10 cellular contexts compared by ENCODE assay signal in genomic region chr22:49999063-49999900, GRCh38. TPM values are rescaled to one million over a fixed set of nuclear protein-coding genes. Genes with fewer than 3 reads are reported as not detected.
DNase-seq lines count a peak whose midpoint lies in the region; ATAC-seq, FAIRE-seq and TF ChIP-seq lines count a peak whose summit lies in the region.
"Had no signal": no experiment of that assay in that cellular context is flagged by ENCODE, and none has a peak within 500 bp of the region (broad histone marks: within the 10 kb centered on the region; RNA-seq: fewer than 3 reads in every experiment).

No MANE protein-coding gene starts in this region.

- peak; percentile 79 for ATAC-seq in K562
- ATAC-seq in stimulated activated naive CD8-positive, alpha-beta T cell treated with anti-CD3 and anti-CD28 coated beads, Interleukin-15, Interleukin-2, amounts not matched to agents 100 U/mL and 50 U/mL, for 24 hours, result no peak
- no peak for ATAC-seq in GM19397 (IDR thresholded peaks at IDR 0.05; ENCODE audit: unreplicated experiment)
- no peak for ATAC-seq in GM21526 (IDR thresholded peaks at IDR 0.05; ENCODE audit: low FRiP score, unreplicated experiment)

- no peaks in the 10 kb centered on the region for H3K27me3 ChIP-seq in K562 (ENCODE audit: control insufficient read depth in 2 of 2, insufficient read depth in 2 of 2, low read length in 2 of 2)
- peaks cover 28% of the 10 kb centered on the region for H3K27me3 ChIP-seq in iPS-20b (ENCODE audit: insufficient read depth, low read length)

- no peaks in the 10 kb centered on the region for H4K20me1 ChIP-seq in K562 (replicated peaks; ENCODE audit: control insufficient read depth, insufficient read depth, low read length)

- FAIRE-seq in K562 (lab: Jason Lieb, UNC), result peak; percentile 63

- POLR2A ChIA-PET in K562 (lab: Yijun Ruan, JAX), result interaction anchor here (0.6 to 0.7 kb wide), 2 partner anchors 125 to 142 kb away, joined by 3 read pairs; no protein-coding TSS in a partner anchor

- H3K4me1 ChIP-seq in K562 (replicated peaks in 1 of 2; ENCODE audit: control insufficient read depth in 2 of 2, insufficient read depth in 2 of 2, low read length in 2 of 2) (peaks cover 0 to 73% of the 10 kb centered on the region in 2 experiments; a peak in 3 of 5 replicates), iPS-20b (ENCODE audit: insufficient read depth, low read length) (no peaks in the 10 kb centered on the region)

- WGBS in K562 (ENCODE audit: insufficient coverage, low coverage, missing lambda C conversion rate), result 10% methylated on average over 15 of the region's 67 CpGs

- TF ChIP-seq CTCF in K562 (IDR thresholded peaks at IDR 0.05 in 2 of 3, conservative IDR thresholded peaks at IDR 0.05 in 1 of 3; ENCODE audit: insufficient read depth in 2 of 3, low read depth in 1 of 3, low read length in 3 of 3), result no peak

- no peaks in the 10 kb centered on the region for H3K9me1 ChIP-seq in K562 (ENCODE audit: control insufficient read depth, insufficient read depth, low read length)

- peak overlapping the region; percentile 81 for H3K27ac ChIP-seq in K562 (ENCODE audit: extremely low read depth, low read depth, low read length)
- H3K27ac ChIP-seq in iPS-20b (ENCODE audit: low read length), result no peak overlapping the region

- TF ChIP-seq EP300 in K562 (IDR thresholded peaks at IDR 0.05; ENCODE audit: low read length), result no peak

- H3K79me2 ChIP-seq in K562 (ENCODE audit: control insufficient read depth, insufficient read depth, low read length), result no peaks in the 10 kb centered on the region

- peak; percentile 38 for DNase-seq in activated T-cell treated with anti-CD3 and anti-CD28 coated beads, Interleukin-2, amount 50 U/mL, for 1 hour
- DNase-seq in activated T-cell treated with anti-CD3 and anti-CD28 coated beads for 4 hours (no peak), K562 (ENCODE audit: extremely low read depth in 1 of 4, low spot score in 3 of 4) (peak; percentile 60 to 91 (median 86)), NCI-H774 (lab: John Stamatoyannopoulos, UW) (no peak)
- peak; percentile 43 for DNase-seq in stimulated activated naive CD8-positive, alpha-beta T cell treated with anti-CD3 and anti-CD28 coated beads, Interleukin-15, Interleukin-2, amounts not matched to agents 100 U/mL and 50 U/mL, for 24 hours
- DNase-seq: NCI-H510A treated with DMSO at 0.1 percent for 48 hours had no signal

- H3K9ac ChIP-seq in K562 (ENCODE audit: insufficient read depth in 1 of 2, low read depth in 2 of 2, low read length in 2 of 2), result peak overlapping the region; percentile 70 to 94; a peak in 3 of 4 replicates
- peak overlapping the region; percentile 48; the same call in 1 of the 2 replicates for H3K9ac ChIP-seq in iPS-20b (ENCODE audit: low read depth, low read length)

- H3K36me3 ChIP-seq in K562 (ENCODE audit: control insufficient read depth, insufficient read depth, low read length), result no peaks in the 10 kb centered on the region
- H3K36me3 ChIP-seq in iPS-20b (ENCODE audit: insufficient read depth, low read depth, low read length), result no peaks in the 10 kb centered on the region

- H2AFZ ChIP-seq in K562 (ENCODE audit: low read depth, low read length), result peak overlapping the region; percentile 99

- CTCF ChIA-PET in K562 (lab: Yijun Ruan, JAX; ENCODE audit: low intra/inter-chr PET ratio), result no interaction called here

- H3K4me2 ChIP-seq in K562 (ENCODE audit: insufficient read depth, low read length), result peak overlapping the region; percentile 85

- H3K4me3 ChIP-seq in K562, result peak overlapping the region; percentile 43
- H3K4me3 ChIP-seq in iPS-20b (ENCODE audit: low read length), result peak overlapping the region; percentile 71

- intact Hi-C loops in K562 (cut with micrococcal nuclease), result no loop called here

- no TSS peak for BruUV-seq in K562 (replicated peaks; lab: Mats Ljungman, UMichigan)

- no peak for TF ChIP-seq RAD21 in K562 (CRISPR knock-in tag; conservative IDR thresholded peaks at IDR 0.05 in 1 of 2, IDR thresholded peaks at IDR 0.05 in 1 of 2)

- 0 out of 2 replicates have a peak, but pooled peaks have one; percentile 33 for TF ChIP-seq POLR2A in K562 (conservative IDR thresholded peaks at IDR 0.05)

- H3K9me3 ChIP-seq in K562 (replicated peaks; ENCODE audit: control insufficient read depth, insufficient read depth, low read depth, low read length), result no peaks in the 10 kb centered on the region
- H3K9me3 ChIP-seq in iPS-20b (ENCODE audit: insufficient read depth, low read depth, low read length), result no peaks in the 10 kb centered on the region

- in situ Hi-C loops in K562 (cut with MboI), result no loop called here

TF ChIP-seq in K562, 482 proteins besides CTCF, POLR2A, EP300 and RAD21 (continues in another document):
- peak; percentile 62 for TF ChIP-seq RFX1 (IDR thresholded peaks at IDR 0.05)

RNA-seq across cellular contexts. Expression of gene IL17REL, which starts 13.3 kb away (rescaled TPM):
- total RNA-seq in K562 (2011; cell fraction: chromatin; rRNA removed; ENCODE audit: low replicate concordance), result 0.30 and 1.3 TPM in 2 replicates
- total RNA-seq in K562 (2011; cell fraction: nucleolus; rRNA removed), result 0.53 and 0.83 TPM in 2 replicates
- total RNA-seq in K562 (2011; cell fraction: nucleoplasm; rRNA removed), result 0.66 and 0.76 TPM in 2 replicates
- total RNA-seq in K562 (2014; rRNA removed), result 0.05 and 0.29 TPM in 2 replicates
- not detected in 2 replicates for total RNA-seq in K562 (2014; rRNA removed; fragmentation: Illumina TruSeq; extraction: Trizol)
- total RNA-seq in K562 (2015; rRNA removed; fragmentation: Illumina TruSeq; extraction: Trizol), result 0.11 and 0.15 TPM in 2 replicates
- 0.22 and 0.42 TPM in 2 replicates for total RNA-seq in K562 (2021)
- polyA plus RNA-seq in K562 (2011; rRNA removed), result 0.05 and 0.06 TPM in 2 replicates
- 0.03 and 0.16 TPM in 2 replicates for polyA plus RNA-seq in K562 (2011; cell fraction: cytosol; rRNA removed)
- polyA plus RNA-seq in K562 (2011; cell fraction: nucleus; rRNA removed), result 0.25 and 0.57 TPM in 2 replicates
- 0.17 and 0.18 TPM in 2 replicates for polyA plus RNA-seq in K562 (2012)
- 0.08 TPM in 1 of 2 replicates, not detected in the other for polyA plus RNA-seq in K562 (2014; fragmentation: Illumina TruSeq; extraction: Trizol)
- not detected for polyA plus RNA-seq in K562 (2014; fragmentation: Nextera tagmentation; extraction: Ambion mirVana)
- polyA plus RNA-seq in K562 (2014; rRNA removed), result 0.08 and 0.11 TPM in 2 replicates
- not detected in 2 replicates for polyA minus RNA-seq in K562 (2011; rRNA and poly(A)+ RNA removed)
- not detected in 2 replicates for polyA minus RNA-seq in K562 (2011; cell fraction: cytosol; rRNA and poly(A)+ RNA removed)
- 0.54 and 0.56 TPM in 2 replicates for polyA minus RNA-seq in K562 (2011; cell fraction: nucleus; rRNA and poly(A)+ RNA removed)
- polyA plus RNA-seq: AG04450 had no signal

RNA-seq across cellular contexts. Expression of gene PIM3, which starts 38.7 kb away (rescaled TPM):
- 8.4 and 19.1 TPM in 2 replicates for total RNA-seq in K562 (2011; cell fraction: chromatin; rRNA removed; ENCODE audit: low replicate concordance)
- 31.2 and 35.0 TPM in 2 replicates for total RNA-seq in K562 (2011; cell fraction: nucleolus; rRNA removed)
- 9.8 and 13.2 TPM in 2 replicates for total RNA-seq in K562 (2011; cell fraction: nucleoplasm; rRNA removed)
- total RNA-seq in K562 (2014; rRNA removed) (37.0 and 41.1 TPM in 2 replicates), K562 (2014; rRNA removed; fragmentation: Illumina TruSeq; extraction: Trizol) (4.2 and 4.3 TPM in 2 replicates), K562 (2015; rRNA removed; fragmentation: Illumina TruSeq; extraction: Trizol) (11.9 and 13.8 TPM in 2 replicates), K562 (2021) (40.5 and 41.3 TPM in 2 replicates)
- polyA plus RNA-seq in K562 (2011; rRNA removed) (5.3 and 8.0 TPM in 2 replicates), K562 (2014; fragmentation: Illumina TruSeq; extraction: Trizol) (4.4 and 11.4 TPM in 2 replicates), K562 (2014; fragmentation: Nextera tagmentation; extraction: Ambion mirVana) (under 1 TPM; 0.24 to 0.57 TPM), K562 (2014; rRNA removed) (34.1 and 35.4 TPM in 2 replicates)
- 13.4 and 28.9 TPM in 2 replicates for polyA plus RNA-seq in K562 (2011; cell fraction: cytosol; rRNA removed)
- 36.6 and 49.9 TPM in 2 replicates for polyA plus RNA-seq in K562 (2011; cell fraction: nucleus; rRNA removed)
- polyA plus RNA-seq in K562 (2012), result 18.0 and 35.9 TPM in 2 replicates
- 0.99 and 1.4 TPM in 2 replicates for polyA minus RNA-seq in K562 (2011; rRNA and poly(A)+ RNA removed)
- 7.1 and 7.7 TPM in 2 replicates for polyA minus RNA-seq in K562 (2011; cell fraction: cytosol; rRNA and poly(A)+ RNA removed)
- polyA minus RNA-seq in K562 (2011; cell fraction: nucleus; rRNA and poly(A)+ RNA removed), result 10.2 and 10.6 TPM in 2 replicates

RNA-seq across cellular contexts. Expression of gene TTLL8, which starts 58.8 kb away (rescaled TPM):
- not detected in 2 replicates for total RNA-seq in K562 (2011; cell fraction: chromatin; rRNA removed; ENCODE audit: low replicate concordance)
- total RNA-seq in K562 (2011; cell fraction: nucleolus; rRNA removed), result not detected in 2 replicates
- not detected in 2 replicates for total RNA-seq in K562 (2011; cell fraction: nucleoplasm; rRNA removed)
- total RNA-seq in K562 (2014; rRNA removed), result not detected in 2 replicates
- total RNA-seq in K562 (2014; rRNA removed; fragmentation: Illumina TruSeq; extraction: Trizol), result not detected in 2 replicates
- not detected in 2 replicates for total RNA-seq in K562 (2015; rRNA removed; fragmentation: Illumina TruSeq; extraction: Trizol)
- total RNA-seq in K562 (2021), result not detected in 2 replicates
- not detected in 2 replicates for polyA plus RNA-seq in K562 (2011; rRNA removed)
- polyA plus RNA-seq in K562 (2011; cell fraction: cytosol; rRNA removed), result not detected in 2 replicates
- not detected in 2 replicates for polyA plus RNA-seq in K562 (2011; cell fraction: nucleus; rRNA removed)
- not detected in 2 replicates for polyA plus RNA-seq in K562 (2012)
- not detected in 2 replicates for polyA plus RNA-seq in K562 (2014; fragmentation: Illumina TruSeq; extraction: Trizol)
- polyA plus RNA-seq in K562 (2014; fragmentation: Nextera tagmentation; extraction: Ambion mirVana), result not detected
- polyA plus RNA-seq in K562 (2014; rRNA removed), result not detected in 2 replicates
- not detected in 2 replicates for polyA minus RNA-seq in K562 (2011; rRNA and poly(A)+ RNA removed)
- not detected in 2 replicates for polyA minus RNA-seq in K562 (2011; cell fraction: cytosol; rRNA and poly(A)+ RNA removed)
- not detected in 2 replicates for polyA minus RNA-seq in K562 (2011; cell fraction: nucleus; rRNA and poly(A)+ RNA removed)
- polyA plus RNA-seq: AG04450 had no signal

Comparison
In these comparisons a context has a peak if more than half of its experiments do, and no peak if none do; other contexts are left out.
1. DNase-seq: peak in activated T-cell treated with anti-CD3 and anti-CD28 coated beads, Interleukin-2, amount 50 U/mL, for 1 hour (single experiment), K562 (4 of 4) and stimulated activated naive CD8-positive, alpha-beta T cell treated with anti-CD3 and anti-CD28 coated beads, Interleukin-15, Interleukin-2, amounts not matched to agents 100 U/mL and 50 U/mL, for 24 hours (single experiment); none in activated T-cell treated with anti-CD3 and anti-CD28 coated beads for 4 hours (single experiment) and NCI-H774 (single experiment).